ENCODE assay signal across 1 cellular context in the genomic region with DNA sequence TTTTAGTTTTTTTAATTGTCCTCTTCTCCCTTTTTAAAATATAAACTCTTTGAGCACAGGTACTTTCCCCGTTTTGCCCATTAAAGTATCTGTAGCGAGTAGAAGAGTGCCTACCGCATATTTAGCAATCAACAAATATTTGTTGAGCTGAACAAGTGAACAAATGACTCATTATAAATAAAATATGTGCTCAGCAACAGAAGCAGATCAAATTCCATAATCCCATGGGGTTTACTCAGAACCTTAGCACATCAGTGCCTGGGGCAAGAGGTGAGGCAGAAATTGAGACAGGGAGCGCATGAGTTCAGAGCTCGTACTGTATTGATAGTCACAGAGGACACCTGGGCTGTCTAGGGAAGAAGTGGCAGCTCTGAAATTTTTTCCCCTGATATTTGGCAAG.
TF ChIP-seq lines count a peak whose summit lies in the region.

No MANE protein-coding gene starts in this region.

TF ChIP-seq in HepG2, 621 proteins besides CTCF, POLR2A, EP300 and RAD21 (continued from another document and continues in another):
- TF ChIP-seq, protein P1, sequence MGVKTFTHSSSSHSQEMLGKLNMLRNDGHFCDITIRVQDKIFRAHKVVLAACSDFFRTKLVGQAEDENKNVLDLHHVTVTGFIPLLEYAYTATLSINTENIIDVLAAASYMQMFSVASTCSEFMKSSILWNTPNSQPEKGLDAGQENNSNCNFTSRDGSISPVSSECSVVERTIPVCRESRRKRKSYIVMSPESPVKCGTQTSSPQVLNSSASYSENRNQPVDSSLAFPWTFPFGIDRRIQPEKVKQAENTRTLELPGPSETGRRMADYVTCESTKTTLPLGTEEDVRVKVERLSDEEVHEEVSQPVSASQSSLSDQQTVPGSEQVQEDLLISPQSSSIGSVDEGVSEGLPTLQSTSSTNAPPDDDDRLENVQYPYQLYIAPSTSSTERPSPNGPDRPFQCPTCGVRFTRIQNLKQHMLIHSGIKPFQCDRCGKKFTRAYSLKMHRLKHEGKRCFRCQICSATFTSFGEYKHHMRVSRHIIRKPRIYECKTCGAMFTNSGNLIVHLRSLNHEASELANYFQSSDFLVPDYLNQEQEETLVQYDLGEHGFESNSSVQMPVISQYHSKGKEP (CRISPR knock-in tag; IDR thresholded peaks at IDR 0.05): no peak
- TF ChIP-seq ZNF343 (CRISPR knock-in tag; IDR thresholded peaks at IDR 0.05) (no peak), STAT5B (CRISPR knock-in tag; IDR thresholded peaks at IDR 0.05) (no peak), HNRNPH1 (optimal IDR thresholded peaks at IDR 0.05; ENCODE audit: low read depth, low read length) (no peak), REL (CRISPR knock-in tag; conservative IDR thresholded peaks at IDR 0.05) (no peak), ZKSCAN1 (IDR thresholded peaks at IDR 0.05; ENCODE audit: low read length) (no peak), SMC3 (IDR thresholded peaks at IDR 0.05; ENCODE audit: low read length) (no peak), SYNCRIP (IDR thresholded peaks at IDR 0.05; ENCODE audit: insufficient read depth, low read depth, low read length) (no peak), SCMH1 (CRISPR knock-in tag; IDR thresholded peaks at IDR 0.05; ENCODE audit: borderline replicate concordance) (no peak), KDM6A (CRISPR knock-in tag; IDR thresholded peaks at IDR 0.05; ENCODE audit: low read depth) (0 out of 2 replicates have a peak, but pooled peaks have one; percentile 22), ZNF333 (CRISPR knock-in tag; IDR thresholded peaks at IDR 0.05; ENCODE audit: borderline replicate concordance) (no peak), SALL1 (CRISPR knock-in tag; IDR thresholded peaks at IDR 0.05) (peak; percentile 66; the same call in 1 of the 2 replicates), RBM39 (IDR thresholded peaks at IDR 0.05; ENCODE audit: low read depth, low read length, poor library complexity, severe bottlenecking) (no peak), PAWR (CRISPR knock-in tag; IDR thresholded peaks at IDR 0.05; ENCODE audit: borderline replicate concordance) (no peak), NFKB2 (CRISPR knock-in tag; IDR thresholded peaks at IDR 0.05; ENCODE audit: borderline replicate concordance) (no peak), MTF2 (CRISPR knock-in tag; IDR thresholded peaks at IDR 0.05; ENCODE audit: borderline replicate concordance) (no peak), TEAD3 (CRISPR knock-in tag; optimal IDR thresholded peaks at IDR 0.05; ENCODE audit: borderline replicate concordance) (no peak), ZNF260 (CRISPR knock-in tag; IDR thresholded peaks at IDR 0.05; ENCODE audit: borderline replicate concordance, low read depth) (no peak), SMARCE1 (IDR thresholded peaks at IDR 0.05; ENCODE audit: borderline replicate concordance) (no peak), MTA3 (CRISPR knock-in tag; IDR thresholded peaks at IDR 0.05) (no peak), NR2F1 (CRISPR knock-in tag; IDR thresholded peaks at IDR 0.05) (peak; percentile 22 to 45; a peak in 2 of 4 replicates), NFATC3 (CRISPR knock-in tag; IDR thresholded peaks at IDR 0.05) (no peak), FOXA1 (IDR thresholded peaks at IDR 0.05) (no peak), FOXA1 (CRISPR knock-in tag; IDR thresholded peaks at IDR 0.05) (peak; percentile 26; the same call in 1 of the 2 replicates), MED1 (CRISPR knock-in tag; IDR thresholded peaks at IDR 0.05) (peak; percentile 28; the same call in 1 of the 2 replicates), MBNL3 (CRISPR knock-in tag; conservative IDR thresholded peaks at IDR 0.05) (no peak), ZNF816 (CRISPR knock-in tag; IDR thresholded peaks at IDR 0.05; ENCODE audit: borderline replicate concordance) (no peak), ZNF225 (CRISPR knock-in tag; IDR thresholded peaks at IDR 0.05) (no peak), ZNF253 (CRISPR knock-in tag; IDR thresholded peaks at IDR 0.05; ENCODE audit: borderline replicate concordance) (no peak), FOSL1 (CRISPR knock-in tag; IDR thresholded peaks at IDR 0.05; ENCODE audit: borderline replicate concordance) (no peak; the same call in 1 of the 2 replicates), ZMAT3 (CRISPR knock-in tag; conservative IDR thresholded peaks at IDR 0.05) (no peak), SMAD3 (CRISPR knock-in tag; IDR thresholded peaks at IDR 0.05) (no peak), ZNF674 (CRISPR knock-in tag; IDR thresholded peaks at IDR 0.05; ENCODE audit: low read depth) (no peak), GZF1 (CRISPR knock-in tag; IDR thresholded peaks at IDR 0.05) (no peak), AGO2 (optimal IDR thresholded peaks at IDR 0.05; ENCODE audit: low read depth, low read length) (no peak), FOXO1 (CRISPR knock-in tag; IDR thresholded peaks at IDR 0.05) (no peak), ZNF614 (CRISPR knock-in tag; IDR thresholded peaks at IDR 0.05; ENCODE audit: borderline replicate concordance) (no peak), ZNF788 (CRISPR knock-in tag; IDR thresholded peaks at IDR 0.05; ENCODE audit: borderline replicate concordance) (no peak), ETV6 (CRISPR knock-in tag; conservative IDR thresholded peaks at IDR 0.05) (no peak), ZC3H13 (CRISPR knock-in tag; IDR thresholded peaks at IDR 0.05) (no peak), PPARG (CRISPR knock-in tag; conservative IDR thresholded peaks at IDR 0.05) (no peak), CCAR2 (optimal IDR thresholded peaks at IDR 0.05; ENCODE audit: low read depth, low read length) (no peak), ZNF557 (CRISPR knock-in tag; IDR thresholded peaks at IDR 0.05) (no peak)
- TF ChIP-seq, protein P2, sequence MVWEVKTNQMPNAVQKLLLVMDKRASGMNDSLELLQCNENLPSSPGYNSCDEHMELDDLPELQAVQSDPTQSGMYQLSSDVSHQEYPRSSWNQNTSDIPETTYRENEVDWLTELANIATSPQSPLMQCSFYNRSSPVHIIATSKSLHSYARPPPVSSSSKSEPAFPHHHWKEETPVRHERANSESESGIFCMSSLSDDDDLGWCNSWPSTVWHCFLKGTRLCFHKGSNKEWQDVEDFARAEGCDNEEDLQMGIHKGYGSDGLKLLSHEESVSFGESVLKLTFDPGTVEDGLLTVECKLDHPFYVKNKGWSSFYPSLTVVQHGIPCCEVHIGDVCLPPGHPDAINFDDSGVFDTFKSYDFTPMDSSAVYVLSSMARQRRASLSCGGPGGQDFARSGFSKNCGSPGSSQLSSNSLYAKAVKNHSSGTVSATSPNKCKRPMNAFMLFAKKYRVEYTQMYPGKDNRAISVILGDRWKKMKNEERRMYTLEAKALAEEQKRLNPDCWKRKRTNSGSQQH (CRISPR knock-in tag; IDR thresholded peaks at IDR 0.05; ENCODE audit: low read depth): no peak
- TF ChIP-seq, protein P3, sequence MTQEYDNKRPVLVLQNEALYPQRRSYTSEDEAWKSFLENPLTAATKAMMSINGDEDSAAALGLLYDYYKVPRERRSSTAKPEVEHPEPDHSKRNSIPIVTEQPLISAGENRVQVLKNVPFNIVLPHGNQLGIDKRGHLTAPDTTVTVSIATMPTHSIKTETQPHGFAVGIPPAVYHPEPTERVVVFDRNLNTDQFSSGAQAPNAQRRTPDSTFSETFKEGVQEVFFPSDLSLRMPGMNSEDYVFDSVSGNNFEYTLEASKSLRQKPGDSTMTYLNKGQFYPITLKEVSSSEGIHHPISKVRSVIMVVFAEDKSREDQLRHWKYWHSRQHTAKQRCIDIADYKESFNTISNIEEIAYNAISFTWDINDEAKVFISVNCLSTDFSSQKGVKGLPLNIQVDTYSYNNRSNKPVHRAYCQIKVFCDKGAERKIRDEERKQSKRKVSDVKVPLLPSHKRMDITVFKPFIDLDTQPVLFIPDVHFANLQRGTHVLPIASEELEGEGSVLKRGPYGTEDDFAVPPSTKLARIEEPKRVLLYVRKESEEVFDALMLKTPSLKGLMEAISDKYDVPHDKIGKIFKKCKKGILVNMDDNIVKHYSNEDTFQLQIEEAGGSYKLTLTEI (CRISPR knock-in tag; conservative IDR thresholded peaks at IDR 0.05): no peak
- TF ChIP-seq, protein P4, sequence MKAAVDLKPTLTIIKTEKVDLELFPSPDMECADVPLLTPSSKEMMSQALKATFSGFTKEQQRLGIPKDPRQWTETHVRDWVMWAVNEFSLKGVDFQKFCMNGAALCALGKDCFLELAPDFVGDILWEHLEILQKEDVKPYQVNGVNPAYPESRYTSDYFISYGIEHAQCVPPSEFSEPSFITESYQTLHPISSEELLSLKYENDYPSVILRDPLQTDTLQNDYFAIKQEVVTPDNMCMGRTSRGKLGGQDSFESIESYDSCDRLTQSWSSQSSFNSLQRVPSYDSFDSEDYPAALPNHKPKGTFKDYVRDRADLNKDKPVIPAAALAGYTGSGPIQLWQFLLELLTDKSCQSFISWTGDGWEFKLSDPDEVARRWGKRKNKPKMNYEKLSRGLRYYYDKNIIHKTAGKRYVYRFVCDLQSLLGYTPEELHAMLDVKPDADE (CRISPR knock-in tag; IDR thresholded peaks at IDR 0.05): no peak
- TF ChIP-seq, protein P5, sequence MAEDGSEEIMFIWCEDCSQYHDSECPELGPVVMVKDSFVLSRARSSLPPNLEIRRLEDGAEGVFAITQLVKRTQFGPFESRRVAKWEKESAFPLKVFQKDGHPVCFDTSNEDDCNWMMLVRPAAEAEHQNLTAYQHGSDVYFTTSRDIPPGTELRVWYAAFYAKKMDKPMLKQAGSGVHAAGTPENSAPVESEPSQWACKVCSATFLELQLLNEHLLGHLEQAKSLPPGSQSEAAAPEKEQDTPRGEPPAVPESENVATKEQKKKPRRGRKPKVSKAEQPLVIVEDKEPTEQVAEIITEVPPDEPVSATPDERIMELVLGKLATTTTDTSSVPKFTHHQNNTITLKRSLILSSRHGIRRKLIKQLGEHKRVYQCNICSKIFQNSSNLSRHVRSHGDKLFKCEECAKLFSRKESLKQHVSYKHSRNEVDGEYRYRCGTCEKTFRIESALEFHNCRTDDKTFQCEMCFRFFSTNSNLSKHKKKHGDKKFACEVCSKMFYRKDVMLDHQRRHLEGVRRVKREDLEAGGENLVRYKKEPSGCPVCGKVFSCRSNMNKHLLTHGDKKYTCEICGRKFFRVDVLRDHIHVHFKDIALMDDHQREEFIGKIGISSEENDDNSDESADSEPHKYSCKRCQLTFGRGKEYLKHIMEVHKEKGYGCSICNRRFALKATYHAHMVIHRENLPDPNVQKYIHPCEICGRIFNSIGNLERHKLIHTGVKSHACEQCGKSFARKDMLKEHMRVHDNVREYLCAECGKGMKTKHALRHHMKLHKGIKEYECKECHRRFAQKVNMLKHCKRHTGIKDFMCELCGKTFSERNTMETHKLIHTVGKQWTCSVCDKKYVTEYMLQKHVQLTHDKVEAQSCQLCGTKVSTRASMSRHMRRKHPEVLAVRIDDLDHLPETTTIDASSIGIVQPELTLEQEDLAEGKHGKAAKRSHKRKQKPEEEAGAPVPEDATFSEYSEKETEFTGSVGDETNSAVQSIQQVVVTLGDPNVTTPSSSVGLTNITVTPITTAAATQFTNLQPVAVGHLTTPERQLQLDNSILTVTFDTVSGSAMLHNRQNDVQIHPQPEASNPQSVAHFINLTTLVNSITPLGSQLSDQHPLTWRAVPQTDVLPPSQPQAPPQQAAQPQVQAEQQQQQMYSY (CRISPR knock-in tag; IDR thresholded peaks at IDR 0.05): no peak
- TF ChIP-seq, protein P6, sequence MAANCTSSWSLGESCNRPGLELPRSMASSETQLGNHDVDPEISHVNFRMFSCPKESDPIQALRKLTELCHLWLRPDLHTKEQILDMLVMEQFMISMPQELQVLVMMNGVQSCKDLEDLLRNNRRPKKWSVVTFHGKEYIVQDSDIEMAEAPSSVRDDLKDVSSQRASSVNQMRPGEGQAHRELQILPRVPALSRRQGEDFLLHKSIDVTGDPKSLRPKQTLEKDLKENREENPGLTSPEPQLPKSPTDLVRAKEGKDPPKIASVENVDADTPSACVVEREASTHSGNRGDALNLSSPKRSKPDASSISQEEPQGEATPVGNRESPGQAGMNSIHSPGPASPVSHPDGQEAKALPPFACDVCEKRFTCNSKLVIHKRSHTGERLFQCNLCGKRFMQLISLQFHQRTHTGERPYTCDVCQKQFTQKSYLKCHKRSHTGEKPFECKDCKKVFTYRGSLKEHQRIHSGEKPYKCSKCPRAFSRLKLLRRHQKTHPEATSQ (CRISPR knock-in tag; IDR thresholded peaks at IDR 0.05; ENCODE audit: borderline replicate concordance): no peak
- TF ChIP-seq, protein P7, sequence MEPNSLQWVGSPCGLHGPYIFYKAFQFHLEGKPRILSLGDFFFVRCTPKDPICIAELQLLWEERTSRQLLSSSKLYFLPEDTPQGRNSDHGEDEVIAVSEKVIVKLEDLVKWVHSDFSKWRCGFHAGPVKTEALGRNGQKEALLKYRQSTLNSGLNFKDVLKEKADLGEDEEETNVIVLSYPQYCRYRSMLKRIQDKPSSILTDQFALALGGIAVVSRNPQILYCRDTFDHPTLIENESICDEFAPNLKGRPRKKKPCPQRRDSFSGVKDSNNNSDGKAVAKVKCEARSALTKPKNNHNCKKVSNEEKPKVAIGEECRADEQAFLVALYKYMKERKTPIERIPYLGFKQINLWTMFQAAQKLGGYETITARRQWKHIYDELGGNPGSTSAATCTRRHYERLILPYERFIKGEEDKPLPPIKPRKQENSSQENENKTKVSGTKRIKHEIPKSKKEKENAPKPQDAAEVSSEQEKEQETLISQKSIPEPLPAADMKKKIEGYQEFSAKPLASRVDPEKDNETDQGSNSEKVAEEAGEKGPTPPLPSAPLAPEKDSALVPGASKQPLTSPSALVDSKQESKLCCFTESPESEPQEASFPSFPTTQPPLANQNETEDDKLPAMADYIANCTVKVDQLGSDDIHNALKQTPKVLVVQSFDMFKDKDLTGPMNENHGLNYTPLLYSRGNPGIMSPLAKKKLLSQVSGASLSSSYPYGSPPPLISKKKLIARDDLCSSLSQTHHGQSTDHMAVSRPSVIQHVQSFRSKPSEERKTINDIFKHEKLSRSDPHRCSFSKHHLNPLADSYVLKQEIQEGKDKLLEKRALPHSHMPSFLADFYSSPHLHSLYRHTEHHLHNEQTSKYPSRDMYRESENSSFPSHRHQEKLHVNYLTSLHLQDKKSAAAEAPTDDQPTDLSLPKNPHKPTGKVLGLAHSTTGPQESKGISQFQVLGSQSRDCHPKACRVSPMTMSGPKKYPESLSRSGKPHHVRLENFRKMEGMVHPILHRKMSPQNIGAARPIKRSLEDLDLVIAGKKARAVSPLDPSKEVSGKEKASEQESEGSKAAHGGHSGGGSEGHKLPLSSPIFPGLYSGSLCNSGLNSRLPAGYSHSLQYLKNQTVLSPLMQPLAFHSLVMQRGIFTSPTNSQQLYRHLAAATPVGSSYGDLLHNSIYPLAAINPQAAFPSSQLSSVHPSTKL (CRISPR knock-in tag; IDR thresholded peaks at IDR 0.05): peak; percentile 81
- TF ChIP-seq, protein P8, sequence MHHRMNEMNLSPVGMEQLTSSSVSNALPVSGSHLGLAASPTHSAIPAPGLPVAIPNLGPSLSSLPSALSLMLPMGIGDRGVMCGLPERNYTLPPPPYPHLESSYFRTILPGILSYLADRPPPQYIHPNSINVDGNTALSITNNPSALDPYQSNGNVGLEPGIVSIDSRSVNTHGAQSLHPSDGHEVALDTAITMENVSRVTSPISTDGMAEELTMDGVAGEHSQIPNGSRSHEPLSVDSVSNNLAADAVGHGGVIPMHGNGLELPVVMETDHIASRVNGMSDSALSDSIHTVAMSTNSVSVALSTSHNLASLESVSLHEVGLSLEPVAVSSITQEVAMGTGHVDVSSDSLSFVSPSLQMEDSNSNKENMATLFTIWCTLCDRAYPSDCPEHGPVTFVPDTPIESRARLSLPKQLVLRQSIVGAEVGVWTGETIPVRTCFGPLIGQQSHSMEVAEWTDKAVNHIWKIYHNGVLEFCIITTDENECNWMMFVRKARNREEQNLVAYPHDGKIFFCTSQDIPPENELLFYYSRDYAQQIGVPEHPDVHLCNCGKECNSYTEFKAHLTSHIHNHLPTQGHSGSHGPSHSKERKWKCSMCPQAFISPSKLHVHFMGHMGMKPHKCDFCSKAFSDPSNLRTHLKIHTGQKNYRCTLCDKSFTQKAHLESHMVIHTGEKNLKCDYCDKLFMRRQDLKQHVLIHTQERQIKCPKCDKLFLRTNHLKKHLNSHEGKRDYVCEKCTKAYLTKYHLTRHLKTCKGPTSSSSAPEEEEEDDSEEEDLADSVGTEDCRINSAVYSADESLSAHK (CRISPR knock-in tag; IDR thresholded peaks at IDR 0.05; ENCODE audit: borderline replicate concordance): no peak
